Comparison of ENCODE assay signal across 13 cellular contexts in the genomic region with DNA sequence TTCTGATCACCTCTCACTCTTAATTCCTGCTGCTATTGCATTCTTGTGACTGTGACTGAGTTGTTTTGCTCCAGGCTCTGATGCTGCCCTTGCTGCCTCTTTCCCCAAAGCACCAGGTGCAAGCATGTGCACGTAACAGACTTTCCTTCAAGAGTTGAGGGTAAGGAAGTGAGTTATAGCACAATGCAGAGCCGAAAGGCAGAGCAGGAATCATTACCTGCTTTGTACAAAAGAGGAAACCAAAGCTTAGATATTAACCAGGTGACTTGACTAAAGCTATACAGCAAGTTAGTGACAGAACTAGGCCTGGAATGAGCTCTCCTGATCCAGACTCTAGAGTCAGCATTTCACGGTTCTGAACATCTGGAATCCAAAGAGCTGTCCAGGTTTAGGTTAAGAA. TPM values are rescaled to one million over a fixed set of nuclear protein-coding genes. Genes with fewer than 3 reads are reported as not detected.
DNase-seq lines count a peak whose midpoint lies in the region; ATAC-seq, FAIRE-seq and TF ChIP-seq lines count a peak whose summit lies in the region.
"Had no signal": no experiment of that assay in that cellular context is flagged by ENCODE, and none has a peak within 500 bp of the region (broad histone marks: within the 10 kb centered on the region; RNA-seq: fewer than 3 reads in every experiment).

No MANE protein-coding gene starts in this region.

- intact Hi-C loops in adrenal gland (cut with DNase I), result loop anchor here (5.0 to 10.0 kb wide), 4 partner anchors 123 to 223 kb away; a partner anchor contains a TSS
- intact Hi-C loops in thyroid gland (cut with DNase I), result loop anchor here (10.0 kb wide), 1 partner anchor 223 kb away; a partner anchor contains a TSS

- H3K27me3 ChIP-seq in adrenal gland, result no peaks in the 10 kb centered on the region
- H3K27me3 ChIP-seq in thyroid gland, result no peaks in the 10 kb centered on the region
- H3K27me3 ChIP-seq: ascending aorta, colonic mucosa, Peyer's patch, upper lobe of right lung had no signal

- no peak for DNase-seq in adrenal gland
- peak in 1 of 2 donors; percentile 12 for DNase-seq in thyroid gland
- no peak for DNase-seq in GOT3 (lab: John Stamatoyannopoulos, UW)
- DNase-seq in NCI-H2107 treated with DMSO at 0.1 percent for 48 hours (lab: John Stamatoyannopoulos, UW; ENCODE audit: unreplicated experiment), result no peak
- no peak for DNase-seq in D721Med (ENCODE audit: insufficient read length, low spot score)

- TF ChIP-seq POLR2A in adrenal gland (IDR thresholded peaks at IDR 0.05) (no peak), thyroid gland (IDR thresholded peaks at IDR 0.05) (no peak)

- H3K4me1 ChIP-seq in adrenal gland (replicated peaks in 1 of 2) (peaks cover 10 to 16% of the 10 kb centered on the region in 2 donors), thyroid gland (peaks cover 11 to 17% of the 10 kb centered on the region in 2 donors)
- H3K4me1 ChIP-seq: ascending aorta, colonic mucosa, Peyer's patch, upper lobe of right lung had no signal

- H3K36me3 ChIP-seq in adrenal gland (replicated peaks in 1 of 2) (no peaks in the 10 kb centered on the region), thyroid gland (no peaks in the 10 kb centered on the region)
- H3K36me3 ChIP-seq: ascending aorta, colonic mucosa, Peyer's patch, upper lobe of right lung had no signal

- WGBS in adrenal gland, 4 donors, result 76 to 89% (median 85%) methylated on average over 3 of the region's 3 CpGs
- WGBS in thyroid gland, 2 donors, result 71 to 85% methylated on average over 2 to 3 of the region's 3 CpGs

- TF ChIP-seq CTCF in adrenal gland (IDR thresholded peaks at IDR 0.05) (no peak), thyroid gland (IDR thresholded peaks at IDR 0.05) (no peak), D721Med (IDR thresholded peaks at IDR 0.05; ENCODE audit: insufficient read depth, missing control alignments) (no peak)

- H3K4me3 ChIP-seq in adrenal gland (no peak overlapping the region), thyroid gland (replicated peaks in 1 of 3) (no peak overlapping the region)
- H3K4me3 ChIP-seq: ascending aorta, colonic mucosa, lung, Peyer's patch, upper lobe of right lung had no signal

- H3K27ac ChIP-seq in adrenal gland (peak overlapping the region; percentile 3 to 82 (median 60)), thyroid gland (peak overlapping the region in 2 of 3 donors; percentile 47 to 76)
- H3K27ac ChIP-seq: ascending aorta, colonic mucosa, HL-60, Peyer's patch, upper lobe of right lung had no signal

- FAIRE-seq in D721Med (lab: Jason Lieb, UNC), result no peak

- ATAC-seq in GM19397 (IDR thresholded peaks at IDR 0.05; ENCODE audit: unreplicated experiment) (peak; percentile 52), HG02678 (IDR thresholded peaks at IDR 0.05; ENCODE audit: unreplicated experiment) (peak; percentile 77)

- H3K9me3 ChIP-seq in adrenal gland (replicated peaks in 1 of 3) (no peaks in the 10 kb centered on the region), thyroid gland (no peaks in the 10 kb centered on the region)
- H3K9me3 ChIP-seq: ascending aorta, colonic mucosa, Peyer's patch, upper lobe of right lung had no signal

RNA-seq across cellular contexts. Expression of a gene that starts 33.6 kb away (rescaled TPM):
- total RNA-seq in adrenal gland, result 10 to 100 TPM; 17.7 to 34.9 (median 23.6) TPM
- polyA plus RNA-seq in adrenal gland, result 10 to 100 TPM in 2 of 3 donors, 1 to 10 TPM in 1; 8.3 to 18.2 (median 12.6) TPM
- total RNA-seq in thyroid gland, result 10 to 100 TPM in 2 of 4 donors, 1 to 10 TPM in 2; 8.1 to 13.0 (median 9.2) TPM
